Comparison of ENCODE assay signal across 8 cellular contexts in the genomic region with DNA sequence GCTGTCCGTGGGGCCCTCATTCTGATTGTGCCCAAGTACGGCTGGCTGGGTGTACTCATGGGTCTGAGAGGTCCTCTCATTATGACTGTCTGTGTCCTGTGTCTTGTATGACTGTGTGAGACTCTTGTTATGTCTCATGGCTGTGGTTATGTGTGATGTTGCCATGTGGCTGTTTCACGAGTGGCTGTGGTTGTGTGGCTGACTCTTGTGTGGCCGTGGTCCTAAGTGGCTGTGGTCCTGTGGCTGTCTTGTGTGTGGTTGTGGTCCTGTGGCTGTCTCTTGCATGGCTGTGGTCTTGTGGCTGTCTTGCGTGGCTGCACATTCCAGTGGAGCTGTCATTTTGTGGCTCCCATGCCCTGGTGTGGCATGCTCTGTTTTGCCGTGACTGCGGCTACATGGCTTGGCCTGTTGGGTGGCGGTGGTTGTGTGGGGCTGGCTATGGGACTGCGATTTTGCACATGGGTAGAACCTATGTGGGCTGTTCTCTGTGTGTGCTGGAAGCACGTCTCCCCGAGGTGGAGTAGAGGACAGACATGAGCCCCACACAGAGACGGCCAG. TPM values are rescaled to one million over a fixed set of nuclear protein-coding genes. Genes with fewer than 3 reads are reported as not detected.
DNase-seq lines count a peak whose midpoint lies in the region; ATAC-seq and TF ChIP-seq lines count a peak whose summit lies in the region.

No MANE protein-coding gene starts in this region.

- H3F3A ChIP-seq in PC-3 (ENCODE audit: low read length, unreplicated experiment): no peaks in the 10 kb centered on the region

- H3K4me1 ChIP-seq in skeletal muscle tissue (ENCODE audit: control insufficient read depth in 3 of 3, insufficient read depth in 3 of 3, low read length in 3 of 3) (peaks cover 28 to 33% (median 28%) of the 10 kb centered on the region in 3 donors), PC-3 (ENCODE audit: insufficient read depth, low read length) (peaks cover 13% of the 10 kb centered on the region; the same call in 1 of the 2 replicates)

- H3K4me3 ChIP-seq in skeletal muscle tissue (ENCODE audit: low read length in 3 of 3) (peak overlapping the region in 1 of 3 donors; percentile 29), PC-3 (ENCODE audit: low read length) (no peak overlapping the region)

- H3K4me1 Mint-ChIP-seq in T-helper 2 cell treated with Interferon-gamma antibody and Interleukin-4, amounts not matched to agents 5 μg/mL and 100 μg/mL, for 36 hours (ENCODE audit: low read depth): peaks cover 44% of the 10 kb centered on the region

- H4K20me1 ChIP-seq in PC-3 (ENCODE audit: low read length): no peaks in the 10 kb centered on the region

- H3K27me3 Mint-ChIP-seq in T-helper 2 cell treated with Interferon-gamma antibody and Interleukin-4, amounts not matched to agents 5 μg/mL and 100 μg/mL, for 36 hours (ENCODE audit: low read depth): peaks cover 17% of the 10 kb centered on the region

- H2AFZ ChIP-seq in PC-3 (ENCODE audit: low read length): no peak overlapping the region

- peak overlapping the region; percentile 68 for H3K4me3 Mint-ChIP-seq in T-helper 2 cell treated with Interferon-gamma antibody and Interleukin-4, amounts not matched to agents 5 μg/mL and 100 μg/mL, for 36 hours

- H3K27ac Mint-ChIP-seq in T-helper 2 cell treated with Interferon-gamma antibody and Interleukin-4, amounts not matched to agents 5 μg/mL and 100 μg/mL, for 36 hours: peak overlapping the region; percentile 89

- H3K9me2 ChIP-seq in PC-3 (replicated peaks; ENCODE audit: low read length): no peaks in the 10 kb centered on the region

- H3K36me3 Mint-ChIP-seq in T-helper 2 cell treated with Interferon-gamma antibody and Interleukin-4, amounts not matched to agents 5 μg/mL and 100 μg/mL, for 36 hours (ENCODE audit: low read depth): peaks cover 12% of the 10 kb centered on the region

- TF ChIP-seq CTCF in GM13977 (IDR thresholded peaks at IDR 0.05; ENCODE audit: extremely low read depth, insufficient read depth, missing control alignments) (no peak), PC-3 (conservative IDR thresholded peaks at IDR 0.05; ENCODE audit: low read depth, low read length) (no peak)

- H3K27ac ChIP-seq in skeletal muscle tissue (ENCODE audit: low read depth, low read length) (peak overlapping the region; percentile 64), PC-3 (ENCODE audit: low read length) (no peak overlapping the region)

- no peaks in the 10 kb centered on the region for H3K79me2 ChIP-seq in PC-3 (ENCODE audit: low read length)

- ATAC-seq in HG03135 (IDR thresholded peaks at IDR 0.05; ENCODE audit: unreplicated experiment): no peak
- ATAC-seq in PC-3: no peak

- H3K4me2 ChIP-seq in PC-3 (ENCODE audit: low read length): no peak overlapping the region

- intact Hi-C loops in PC-3 (cut with micrococcal nuclease): loop anchor here (5.0 kb wide), 1 partner anchor 52 kb away; the partner anchor contains the start of genes IER2 and STX10

- H3K9me3 ChIP-seq in skeletal muscle tissue (ENCODE audit: control insufficient read depth in 3 of 3, low read length in 3 of 3) (no peaks in the 10 kb centered on the region), PC-3 (ENCODE audit: low read length) (no peaks in the 10 kb centered on the region)

- no peaks in the 10 kb centered on the region for H3K27me3 ChIP-seq in skeletal muscle tissue (ENCODE audit: control insufficient read depth in 3 of 3, insufficient read depth in 3 of 3, low read length in 3 of 3)
- H3K27me3 ChIP-seq in PC-3 (ENCODE audit: low read length): no peaks in the 10 kb centered on the region

- in situ Hi-C loops in GM13977 (cut with MboI; ENCODE audit: low pct_unique_long_range_greater_than_20kb, low sequenced_read_pairs, unreplicated experiment): no loop called here

- DNase-seq in GM13977 (ENCODE audit: low spot score) (peak; percentile 93), amniotic stem cell (lab: John Stamatoyannopoulos, UW) (no peak), PC-3 (no peak), anterior cingulate cortex (lab: John Stamatoyannopoulos, UW) (no peak)
- peak; percentile 78 for DNase-seq in T-helper 2 cell treated with Interferon-gamma antibody and Interleukin-4, amounts not matched to agents 5 μg/mL and 100 μg/mL, for 36 hours (ENCODE audit: low spot score)
- DNase-seq in central memory CD4-positive, alpha-beta T cell: peak; percentile 60

- no peaks in the 10 kb centered on the region for H3K9me3 Mint-ChIP-seq in T-helper 2 cell treated with Interferon-gamma antibody and Interleukin-4, amounts not matched to agents 5 μg/mL and 100 μg/mL, for 36 hours

- BruUV-seq in PC-3 (replicated peaks; lab: Mats Ljungman, UMichigan): no TSS peak

- POLR2A ChIA-PET in PC-3 (lab: Charles Lee; ENCODE audit: unreplicated experiment): no interaction called here

- H3K36me3 ChIP-seq in skeletal muscle tissue (ENCODE audit: control insufficient read depth in 3 of 3, insufficient read depth in 3 of 3, low read length in 3 of 3): peaks cover 0 to 5% (median 3%) of the 10 kb centered on the region in 3 donors
- no peaks in the 10 kb centered on the region for H3K36me3 ChIP-seq in PC-3 (ENCODE audit: low read depth, low read length)

- H3K9ac ChIP-seq in skeletal muscle tissue (ENCODE audit: low read depth in 1 of 3, low read length in 3 of 3) (peak overlapping the region in 2 of 3 donors; percentile 23 to 62), PC-3 (ENCODE audit: low read length) (no peak overlapping the region)

- CTCF ChIA-PET in PC-3 (lab: Charles Lee): no interaction called here

RNA-seq across cellular contexts. Expression of gene LYL1, which starts 2.5 kb away (rescaled TPM):
- 13.6 TPM for total RNA-seq in skeletal muscle tissue
- total RNA-seq in PC-3 (2014; rRNA removed): 3.3 and 12.0 TPM in 2 replicates

RNA-seq across cellular contexts. Expression of gene TRMT1, which starts 16.4 kb away (rescaled TPM):
- total RNA-seq in skeletal muscle tissue (13.0 TPM), PC-3 (2014; rRNA removed) (91.8 and 117 TPM in 2 replicates)

RNA-seq across cellular contexts. Expression of gene NACC1, which starts 18.0 kb away (rescaled TPM):
- total RNA-seq in skeletal muscle tissue (10.4 TPM), PC-3 (2014; rRNA removed) (266 and 337 TPM in 2 replicates)

RNA-seq across cellular contexts. Expression of gene STX10, which starts 50.1 kb away (rescaled TPM):
- 24.5 TPM for total RNA-seq in skeletal muscle tissue
- total RNA-seq in PC-3 (2014; rRNA removed): 179 and 243 TPM in 2 replicates

RNA-seq across cellular contexts. Expression of gene IER2, which starts 50.1 kb away (rescaled TPM):
- total RNA-seq in skeletal muscle tissue (23.5 TPM), PC-3 (2014; rRNA removed) (155 and 191 TPM in 2 replicates)

Comparison
In these comparisons a context has a peak if more than half of its experiments do, and no peak if none do; other contexts are left out.
1. DNase-seq: peak in GM13977 (single experiment), T-helper 2 cell treated with Interferon-gamma antibody and Interleukin-4, amounts not matched to agents 5 μg/mL and 100 μg/mL, for 36 hours (single experiment) and central memory CD4-positive, alpha-beta T cell (single experiment); none in amniotic stem cell (single experiment), PC-3 (single experiment) and anterior cingulate cortex (0 of 58).
2. RNA of gene NACC1, which starts 18.0 kb away (total RNA-seq): 266 to 337 TPM in PC-3; 10.4 TPM in skeletal muscle tissue (single experiment); every median in the first group is over 10 times any median in the second.